In genomic region chr12:27779416-27779815, GRCh38 we compare ENCODE assay signal across 1 cellular context.
TF ChIP-seq lines count a peak whose summit lies in the region.

No MANE protein-coding gene starts in this region.

TF ChIP-seq in HCT116, 20 proteins besides CTCF, POLR2A, EP300 and RAD21 (continued from another document):
- TF ChIP-seq, protein P1, sequence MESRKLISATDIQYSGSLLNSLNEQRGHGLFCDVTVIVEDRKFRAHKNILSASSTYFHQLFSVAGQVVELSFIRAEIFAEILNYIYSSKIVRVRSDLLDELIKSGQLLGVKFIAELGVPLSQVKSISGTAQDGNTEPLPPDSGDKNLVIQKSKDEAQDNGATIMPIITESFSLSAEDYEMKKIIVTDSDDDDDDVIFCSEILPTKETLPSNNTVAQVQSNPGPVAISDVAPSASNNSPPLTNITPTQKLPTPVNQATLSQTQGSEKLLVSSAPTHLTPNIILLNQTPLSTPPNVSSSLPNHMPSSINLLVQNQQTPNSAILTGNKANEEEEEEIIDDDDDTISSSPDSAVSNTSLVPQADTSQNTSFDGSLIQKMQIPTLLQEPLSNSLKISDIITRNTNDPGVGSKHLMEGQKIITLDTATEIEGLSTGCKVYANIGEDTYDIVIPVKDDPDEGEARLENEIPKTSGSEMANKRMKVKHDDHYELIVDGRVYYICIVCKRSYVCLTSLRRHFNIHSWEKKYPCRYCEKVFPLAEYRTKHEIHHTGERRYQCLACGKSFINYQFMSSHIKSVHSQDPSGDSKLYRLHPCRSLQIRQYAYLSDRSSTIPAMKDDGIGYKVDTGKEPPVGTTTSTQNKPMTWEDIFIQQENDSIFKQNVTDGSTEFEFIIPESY (IDR thresholded peaks at IDR 0.05; ENCODE audit: extremely low read depth, insufficient replicate concordance, low read length) = no peak
